Comparison of ENCODE assay signal across 12 cellular contexts in genomic region chr7:150341263-150342118, GRCh38. TPM values are rescaled to one million over a fixed set of nuclear protein-coding genes. Genes with fewer than 3 reads are reported as not detected.
DNase-seq lines count a peak whose midpoint lies in the region; ATAC-seq and TF ChIP-seq lines count a peak whose summit lies in the region.
"Had no signal": no experiment of that assay in that cellular context is flagged by ENCODE, and none has a peak within 500 bp of the region (broad histone marks: within the 10 kb centered on the region; RNA-seq: fewer than 3 reads in every experiment).

TSS of gene RARRES2 (minus strand) at chr7:150341629. CDS start at chr7:150340609, 1,020 bp downstream.

- H3K18ac ChIP-seq in H9 (ENCODE audit: insufficient read length, low read depth, low read length): no peak within 1 kb of the TSS

- H2AFZ ChIP-seq in H9 (ENCODE audit: low read length): no peak within 1 kb of the TSS

- peaks cover 7% of the 10 kb centered on the region for H3K9me3 ChIP-seq in H9 (ENCODE audit: control insufficient read depth, low read depth, low read length)
- H3K9me3 ChIP-seq in liver (ENCODE audit: control insufficient read depth in 4 of 4, low read length in 3 of 4): no peaks in the 10 kb centered on the region
- H3K9me3 ChIP-seq in gastrocnemius medialis: no peaks in the 10 kb centered on the region

- H3K9me3 Mint-ChIP-seq in H9: peaks cover 13 to 18% of the 10 kb centered on the region in 2 experiments

- H2AK5ac ChIP-seq in H9 (ENCODE audit: insufficient read length, low read length): no peak within 1 kb of the TSS

- H3K4ac ChIP-seq in H9 (ENCODE audit: low read depth, low read length): no peak within 1 kb of the TSS

- TF ChIP-seq CTCF in H9 (conservative IDR thresholded peaks at IDR 0.05) (no peak), dorsolateral prefrontal cortex (IDR thresholded peaks at IDR 0.05 in 54 of 56, conservative IDR thresholded peaks at IDR 0.05 in 2 of 56; ENCODE audit: low read depth in 1 of 56, partially characterized antibody in 56 of 56) (no peak), liver (IDR thresholded peaks at IDR 0.05; ENCODE audit: low read depth, low read length, missing input control) (no peak), gastrocnemius medialis (IDR thresholded peaks at IDR 0.05 in 4 of 5, conservative IDR thresholded peaks at IDR 0.05 in 1 of 5) (no peak), foreskin keratinocyte (conservative IDR thresholded peaks at IDR 0.05) (no peak)

- peaks cover 76% of the 10 kb centered on the region for H3K27me3 Mint-ChIP-seq in H9 (ENCODE audit: low read depth)

- no peak within 1 kb of the TSS for H3K56ac ChIP-seq in H9 (ENCODE audit: insufficient read length, low read depth, low read length)

- H4K5ac ChIP-seq in H9 (ENCODE audit: insufficient read length, low read depth, low read length): no peak within 1 kb of the TSS

- peak within 1 kb of the TSS; percentile 76 for H3K4me2 ChIP-seq in H9 (ENCODE audit: insufficient read depth, insufficient read length, low read length)

- H3K9ac ChIP-seq in H9 (ENCODE audit: extremely low read depth, insufficient read length, low read length): peak within 1 kb of the TSS; percentile 43
- peak within 1 kb of the TSS; percentile 65 to 76 for H3K9ac ChIP-seq in liver (ENCODE audit: low read depth in 1 of 2, low read length in 2 of 2)

- H2BK15ac ChIP-seq in H9 (ENCODE audit: low read depth, low read length): no peak within 1 kb of the TSS

- H3K27ac ChIP-seq in H9 (ENCODE audit: insufficient read length, low read depth, low read length): no peak within 1 kb of the TSS
- H3K27ac ChIP-seq in dorsolateral prefrontal cortex: peak within 1 kb of the TSS in 9 of 59 donors; percentile 18 to 55 (median 38)
- peak within 1 kb of the TSS; percentile 75 to 94 for H3K27ac ChIP-seq in liver (ENCODE audit: low read depth in 1 of 2, low read length in 2 of 2)
- peak within 1 kb of the TSS; percentile 2 to 60 (median 24) for H3K27ac ChIP-seq in gastrocnemius medialis
- H3K27ac ChIP-seq in foreskin keratinocyte: no peak within 1 kb of the TSS

- H4K91ac ChIP-seq in H9 (ENCODE audit: insufficient read length, low read depth, low read length): no peak within 1 kb of the TSS

- no peak for TF ChIP-seq POLR2A in gastrocnemius medialis (IDR thresholded peaks at IDR 0.05)

- H3K79me2 ChIP-seq in H9 (ENCODE audit: insufficient read depth, low read length): no peaks in the 10 kb centered on the region

- no CpG with 5 or more reads among the region's 49 CpGs for WGBS in H9 (ENCODE audit: extremely low coverage, insufficient read length, low lambda C conversion rate)
- WGBS in liver: 6% methylated on average over 49 of the region's 49 CpGs

- H3K4me3 ChIP-seq in dorsolateral prefrontal cortex: peak within 1 kb of the TSS; percentile 8 to 63 (median 44)
- peak within 1 kb of the TSS; percentile 69 to 81 (median 74) for H3K4me3 ChIP-seq in liver (ENCODE audit: low read depth in 1 of 3, low read length in 3 of 3)
- H3K4me3 ChIP-seq in gastrocnemius medialis: peak within 1 kb of the TSS; percentile 36 to 49 (median 42)

- H3K36me3 Mint-ChIP-seq in H9 (ENCODE audit: insufficient read depth in 1 of 3, low read depth in 3 of 3): peaks cover 17 to 35% (median 26%) of the 10 kb centered on the region in 3 experiments

- H3K23ac ChIP-seq in H9 (ENCODE audit: insufficient read length, low read depth, low read length): no peak within 1 kb of the TSS

- ATAC-seq in gastrocnemius medialis (no peak), foreskin keratinocyte (no peak), HG03280 (IDR thresholded peaks at IDR 0.05; ENCODE audit: unreplicated experiment) (no peak)

- H2BK120ac ChIP-seq in H9 (ENCODE audit: low read depth, low read length, poor library complexity, severe bottlenecking): no peak within 1 kb of the TSS

- in situ Hi-C loops in gastrocnemius medialis (cut with MboI; ENCODE audit: low sequenced_read_pairs in 4 of 4): loop anchor here in 1 of 4 donors (10.0 kb wide), 1 partner anchor 53 kb away; no protein-coding TSS in a partner anchor

- no peak within 1 kb of the TSS for H2BK20ac ChIP-seq in H9 (ENCODE audit: low read depth, low read length, poor library complexity, severe bottlenecking)

- H3K23me2 ChIP-seq in H9 (ENCODE audit: insufficient read length, low read depth, low read length, poor library complexity, severe bottlenecking): peaks cover 16% of the 10 kb centered on the region

- H3K27me3 ChIP-seq in H9 (ENCODE audit: insufficient read depth, low read length) (peaks cover 16% of the 10 kb centered on the region), dorsolateral prefrontal cortex (peaks cover 0 to 34% (median 16%) of the 10 kb centered on the region in 45 donors), liver (ENCODE audit: control insufficient read depth in 4 of 4, insufficient read depth in 4 of 4, low read length in 3 of 4) (no peaks in the 10 kb centered on the region), gastrocnemius medialis (peaks cover 13 to 54% (median 39%) of the 10 kb centered on the region in 3 donors), foreskin keratinocyte (peaks cover 61% of the 10 kb centered on the region)

- H3K79me1 ChIP-seq in H9 (ENCODE audit: insufficient read depth, low read depth, low read length, poor library complexity, severe bottlenecking): no peaks in the 10 kb centered on the region

- peak within 1 kb of the TSS; percentile 74 to 96 for H3K4me3 Mint-ChIP-seq in H9

- peak within 1 kb of the TSS in 1 of 3 experiments; percentile 95; a peak in 3 of 7 replicates for H3K27ac Mint-ChIP-seq in H9

- H4K8ac ChIP-seq in H9 (replicated peaks; ENCODE audit: insufficient read length, low read depth, low read length): no peak within 1 kb of the TSS

- peak; percentile 4 to 41 for TF ChIP-seq RAD21 in liver (IDR thresholded peaks at IDR 0.05)

- no peaks in the 10 kb centered on the region for H4K20me1 ChIP-seq in H9 (ENCODE audit: control insufficient read depth, insufficient read depth, insufficient read length)

- H3T11ph ChIP-seq in H9 (ENCODE audit: low read length): no peak within 1 kb of the TSS

- H3K14ac ChIP-seq in H9 (ENCODE audit: insufficient read depth, low read length): peak within 1 kb of the TSS; percentile 52

- intact Hi-C loops in dorsolateral prefrontal cortex (cut with DNase I) (no loop called here), gastrocnemius medialis (cut with DNase I; ENCODE audit: low total_unique reads) (no loop called here)

- H3K4me1 Mint-ChIP-seq in H9: peaks cover 43 to 54% of the 10 kb centered on the region in 2 experiments

- H2BK5ac ChIP-seq in H9 (ENCODE audit: insufficient read length, low read length): no peak within 1 kb of the TSS

- DNase-seq in H9 (peak; percentile 75), dorsolateral prefrontal cortex (no peak), gastrocnemius medialis (no peak), DMS79 treated with DMSO at 0.1 percent for 48 hours (lab: John Stamatoyannopoulos, UW) (no peak), foreskin keratinocyte (no peak), HUDEP-2 (lab: John Stamatoyannopoulos, UW; ENCODE audit: unreplicated experiment in 76 of 76) (no peak)
- DNase-seq: activated CD4-positive, alpha-beta T cell treated with anti-CD3 and anti-CD28 coated beads, Interleukin-2, amount 50 U/mL, for 1 hour; Caco-2; NCI-H524; stimulated activated CD4-positive, alpha-beta T cell treated with anti-CD3 and anti-CD28 coated beads, Interleukin-1b, Interleukin-23, amount 100 ng/mL, for 48 hours had no signal

- H2BK12ac ChIP-seq in H9 (ENCODE audit: insufficient read length, low read depth, low read length): no peak within 1 kb of the TSS

- no peaks in the 10 kb centered on the region; the same call in 1 of the 2 replicates for H3K4me1 ChIP-seq in H9 (ENCODE audit: insufficient read depth, low read length)
- peaks cover 23 to 61% (median 57%) of the 10 kb centered on the region in 4 donors for H3K4me1 ChIP-seq in liver (ENCODE audit: control insufficient read depth in 4 of 4, insufficient read depth in 4 of 4, low read length in 3 of 4)
- peaks cover 5 to 11% of the 10 kb centered on the region in 2 donors for H3K4me1 ChIP-seq in gastrocnemius medialis
- no peaks in the 10 kb centered on the region for H3K4me1 ChIP-seq in foreskin keratinocyte
- H3K4me1 ChIP-seq: Caco-2 had no signal

- no peaks in the 10 kb centered on the region for H3K36me3 ChIP-seq in liver (ENCODE audit: control insufficient read depth in 4 of 4, insufficient read depth in 3 of 4, low read depth in 1 of 4, low read length in 3 of 4)
- H3K36me3 ChIP-seq in gastrocnemius medialis: no peaks in the 10 kb centered on the region

TF ChIP-seq in liver, 16 proteins besides CTCF, POLR2A, EP300 and RAD21 (continues in another document):
- TF ChIP-seq EGR1 (IDR thresholded peaks at IDR 0.05; ENCODE audit: low read depth in 2 of 2) (no peak), FOXA1 (IDR thresholded peaks at IDR 0.05) (no peak), ZBTB33 (IDR thresholded peaks at IDR 0.05) (peak; percentile 38), ATF3 (IDR thresholded peaks at IDR 0.05) (no peak), YY1 (IDR thresholded peaks at IDR 0.05) (no peak), NR2F2 (IDR thresholded peaks at IDR 0.05) (no peak), HNF4A (conservative IDR thresholded peaks at IDR 0.05) (peak in 1 of 2 donors; percentile 17), FOXA2 (IDR thresholded peaks at IDR 0.05) (no peak), JUND (IDR thresholded peaks at IDR 0.05) (no peak)

RNA-seq across cellular contexts. Expression of gene RARRES2, which starts in this region (rescaled TPM):
- total RNA-seq in H9 (2021) (59.9 and 60.9 TPM in 2 replicates), dorsolateral prefrontal cortex (10 to 100 TPM; 13.5 to 63.7 (median 23.5) TPM), liver (100 to 1,000 TPM; 149 to 437 TPM), gastrocnemius medialis (10 to 100 TPM in 1 of 4 donors, 1 to 10 TPM in 3; 4.7 to 14.3 (median 6.5) TPM), foreskin keratinocyte (not detected in 2 replicates)
- polyA plus RNA-seq in liver (1,000 to 10,000 TPM; 1,248 to 1,915 TPM), foreskin keratinocyte (not detected in 2 replicates)
- total RNA-seq: Caco-2 had no signal

Comparison
In these comparisons a context has a peak if more than half of its experiments do, and no peak if none do; other contexts are left out.
1. RNA of gene RARRES2 (polyA plus RNA-seq): 1,248 to 1,915 TPM in liver; not detected in foreskin keratinocyte; every median in the first group is over 1,000 times any median in the second.
2. H3K27ac ChIP-seq: peak in liver (2 of 2) and gastrocnemius medialis (4 of 4); none in H9 (single experiment) and foreskin keratinocyte (single experiment).
3. Peak in every context shown above with its lines, with median percentiles within 50 percentile points of each other: H3K4me3 ChIP-seq.